8 cellular contexts compared by ENCODE assay signal in the genomic region with DNA sequence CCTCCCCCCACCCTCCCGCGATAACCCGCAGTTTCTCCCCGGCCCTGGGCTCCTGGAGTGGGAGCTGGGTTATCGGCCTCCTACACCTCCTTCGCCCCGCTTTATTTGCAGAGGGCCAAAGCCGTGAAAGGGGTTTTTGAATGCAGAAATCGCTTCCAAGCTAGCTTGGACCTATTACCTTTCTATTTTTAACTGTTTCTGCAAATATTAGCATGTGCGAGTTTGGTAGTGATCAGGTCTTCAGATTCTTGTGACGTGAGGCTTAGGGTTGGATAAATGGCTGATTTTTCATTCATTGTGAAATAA. TPM values are rescaled to one million over a fixed set of nuclear protein-coding genes. Genes with fewer than 3 reads are reported as not detected.
A peak's percentile ranks its signal among the peaks of the same experiment; 100 is the strongest.
DNase-seq lines count a peak whose midpoint lies in the region; ATAC-seq and TF ChIP-seq lines count a peak whose summit lies in the region.

No MANE protein-coding gene starts in this region.

- ATAC-seq in CD4-positive, CD25-positive, alpha-beta regulatory T cell (ENCODE audit: low read depth in 2 of 2), result no peak

- intact Hi-C loops in dorsolateral prefrontal cortex (cut with DNase I), result loop anchor here (5.0 to 10.0 kb wide), 3 partner anchors 246 to 442 kb away; partner anchors contain the start of genes CXorf38 (in 1 of the 2) and DDX3X (in 1 of the 2)

- no peak for DNase-seq in CD4-positive, CD25-positive, alpha-beta regulatory T cell
- DNase-seq in dorsolateral prefrontal cortex (no peak), NCI-H510A (lab: John Stamatoyannopoulos, UW) (no peak), cerebellum (ENCODE audit: low spot score) (no peak), NCI-H2171 treated with DMSO at 0.1 percent for 48 hours (lab: John Stamatoyannopoulos, UW) (no peak)
- no peak for DNase-seq in stimulated activated CD8-positive, alpha-beta memory T cell treated with anti-CD3 and anti-CD28 coated beads, Interleukin-4, amount 100 ng/mL, for 48 hours

- peak overlapping the region; percentile 87 for H3K4me2 ChIP-seq in Loucy (ENCODE audit: low read depth, low read length, poor library complexity, severe bottlenecking)
- peak overlapping the region; percentile 73 for H3K4me2 ChIP-seq in neural cell (ENCODE audit: low read length)

- 0 out of 2 replicates have a peak overlapping the region, but pooled peaks have one; percentile 43 for H2AFZ ChIP-seq in Loucy (ENCODE audit: low read length)
- H2AFZ ChIP-seq in neural cell (ENCODE audit: low read depth, low read length), result no peak overlapping the region

- H3K4me3 Mint-ChIP-seq in CD4-positive, CD25-positive, alpha-beta regulatory T cell, result peak overlapping the region; percentile 92 to 98 (median 96)

- H3K4me1 ChIP-seq in CD4-positive, CD25-positive, alpha-beta regulatory T cell (ENCODE audit: control insufficient read depth, insufficient read depth, low read length, poor library complexity, severe bottlenecking), result peaks cover 37% of the 10 kb centered on the region
- H3K4me1 ChIP-seq in Loucy (ENCODE audit: insufficient read depth, low read length, poor library complexity, severe bottlenecking), result peaks cover 17% of the 10 kb centered on the region

- peaks cover 60% of the 10 kb centered on the region for H3K79me2 ChIP-seq in Loucy (ENCODE audit: insufficient read depth, low read length)
- H3K79me2 ChIP-seq in neural cell (replicated peaks; ENCODE audit: insufficient read depth, low read length), result peaks cover 52% of the 10 kb centered on the region

- H3K4me1 Mint-ChIP-seq in CD4-positive, CD25-positive, alpha-beta regulatory T cell, result peaks cover 18 to 59% (median 30%) of the 10 kb centered on the region in 4 donors

- no peak for TF ChIP-seq EP300 in neural cell (conservative IDR thresholded peaks at IDR 0.05; ENCODE audit: poor library complexity, severe bottlenecking)

- H3K27ac ChIP-seq in CD4-positive, CD25-positive, alpha-beta regulatory T cell (ENCODE audit: insufficient read depth, low read length, poor library complexity, severe bottlenecking), result peak overlapping the region; percentile 98
- peak overlapping the region in 55 of 59 donors; percentile 73 to 99 (median 98) for H3K27ac ChIP-seq in dorsolateral prefrontal cortex
- peak overlapping the region; percentile 99 for H3K27ac ChIP-seq in neural cell (ENCODE audit: low read length)

- H4K20me1 ChIP-seq in Loucy (ENCODE audit: insufficient read depth, low read length, poor library complexity, severe bottlenecking) (peaks cover 59% of the 10 kb centered on the region), neural cell (ENCODE audit: insufficient read depth) (no peaks in the 10 kb centered on the region)

- peak overlapping the region; percentile 97 for H3K4me3 ChIP-seq in CD4-positive, CD25-positive, alpha-beta regulatory T cell (ENCODE audit: low read depth, low read length)
- H3K4me3 ChIP-seq in Loucy (ENCODE audit: low read length, poor library complexity, severe bottlenecking), result peak overlapping the region; percentile 80
- peak overlapping the region; percentile 47 to 99 (median 93) for H3K4me3 ChIP-seq in dorsolateral prefrontal cortex
- peak overlapping the region; percentile 85 for H3K4me3 ChIP-seq in neural cell (ENCODE audit: low read length)

- peak overlapping the region; percentile 75 to 99 (median 96) for H3K27ac Mint-ChIP-seq in CD4-positive, CD25-positive, alpha-beta regulatory T cell

- H3K36me3 ChIP-seq in CD4-positive, CD25-positive, alpha-beta regulatory T cell (ENCODE audit: control insufficient read depth, insufficient read depth, low read length), result no peaks in the 10 kb centered on the region
- no peaks in the 10 kb centered on the region for H3K36me3 ChIP-seq in Loucy (ENCODE audit: insufficient read depth, low read length)
- H3K36me3 ChIP-seq in neural cell (ENCODE audit: insufficient read depth, low read length), result no peaks in the 10 kb centered on the region

- H3K9ac ChIP-seq in Loucy (ENCODE audit: low read depth, low read length, poor library complexity, severe bottlenecking) (peak overlapping the region; percentile 96), neural cell (ENCODE audit: low read length) (peak overlapping the region; percentile 94)

- TF ChIP-seq CTCF in Loucy (conservative IDR thresholded peaks at IDR 0.05; ENCODE audit: low read length) (no peak), dorsolateral prefrontal cortex (IDR thresholded peaks at IDR 0.05 in 54 of 56, conservative IDR thresholded peaks at IDR 0.05 in 2 of 56; ENCODE audit: low read depth in 1 of 56, partially characterized antibody in 56 of 56) (no peak), neural cell (IDR thresholded peaks at IDR 0.05; ENCODE audit: poor library complexity, severe bottlenecking) (no peak)

- H3K9me2 ChIP-seq in Loucy (replicated peaks; ENCODE audit: low read depth, low read length) (no peaks in the 10 kb centered on the region), neural cell (ENCODE audit: insufficient read depth, low read length) (no peaks in the 10 kb centered on the region)

- no peaks in the 10 kb centered on the region for H3K27me3 ChIP-seq in CD4-positive, CD25-positive, alpha-beta regulatory T cell (ENCODE audit: control insufficient read depth, insufficient read depth, low read length)
- H3K27me3 ChIP-seq in Loucy (ENCODE audit: insufficient read depth, low read length, poor library complexity, severe bottlenecking) (no peaks in the 10 kb centered on the region), dorsolateral prefrontal cortex (peaks cover 0 to 8% (median 0%) of the 10 kb centered on the region in 45 donors), neural cell (ENCODE audit: insufficient read depth, low read depth, low read length) (no peaks in the 10 kb centered on the region)

- H3K27me3 Mint-ChIP-seq in CD4-positive, CD25-positive, alpha-beta regulatory T cell, result peaks cover 11% of the 10 kb centered on the region

- TF ChIP-seq RAD21 in neural cell (conservative IDR thresholded peaks at IDR 0.05), result no peak

- no peaks in the 10 kb centered on the region for H3K9me3 ChIP-seq in CD4-positive, CD25-positive, alpha-beta regulatory T cell (ENCODE audit: control insufficient read depth in 2 of 2, low read length in 2 of 2)
- H3K9me3 ChIP-seq in Loucy (ENCODE audit: insufficient read depth, low read depth, low read length) (no peaks in the 10 kb centered on the region), neural cell (ENCODE audit: low read length) (no peaks in the 10 kb centered on the region)

- H3F3A ChIP-seq in Loucy (ENCODE audit: low read depth) (no peaks in the 10 kb centered on the region), neural cell (ENCODE audit: insufficient read depth, low read length, poor library complexity, severe bottlenecking) (no peaks in the 10 kb centered on the region)

- H3K9me3 Mint-ChIP-seq in CD4-positive, CD25-positive, alpha-beta regulatory T cell, result peaks cover 0 to 1% (median 0%) of the 10 kb centered on the region in 7 donors

- peaks cover 14% of the 10 kb centered on the region for H3K36me3 Mint-ChIP-seq in CD4-positive, CD25-positive, alpha-beta regulatory T cell

TF ChIP-seq in neural cell, 6 proteins besides CTCF, POLR2A, EP300 and RAD21:
- TF ChIP-seq MXI1 (conservative IDR thresholded peaks at IDR 0.05; ENCODE audit: poor library complexity, severe bottlenecking) (no peak), SMC3 (conservative IDR thresholded peaks at IDR 0.05; ENCODE audit: poor library complexity) (no peak), POLR2AphosphoS5 (IDR thresholded peaks at IDR 0.05) (no peak), TAF1 (IDR thresholded peaks at IDR 0.05; ENCODE audit: low read depth) (no peak), EZH2 (IDR thresholded peaks at IDR 0.05; ENCODE audit: borderline replicate concordance, insufficient read depth, low read length, poor library complexity, severe bottlenecking) (no peak)
- TF ChIP-seq, protein P1, sequence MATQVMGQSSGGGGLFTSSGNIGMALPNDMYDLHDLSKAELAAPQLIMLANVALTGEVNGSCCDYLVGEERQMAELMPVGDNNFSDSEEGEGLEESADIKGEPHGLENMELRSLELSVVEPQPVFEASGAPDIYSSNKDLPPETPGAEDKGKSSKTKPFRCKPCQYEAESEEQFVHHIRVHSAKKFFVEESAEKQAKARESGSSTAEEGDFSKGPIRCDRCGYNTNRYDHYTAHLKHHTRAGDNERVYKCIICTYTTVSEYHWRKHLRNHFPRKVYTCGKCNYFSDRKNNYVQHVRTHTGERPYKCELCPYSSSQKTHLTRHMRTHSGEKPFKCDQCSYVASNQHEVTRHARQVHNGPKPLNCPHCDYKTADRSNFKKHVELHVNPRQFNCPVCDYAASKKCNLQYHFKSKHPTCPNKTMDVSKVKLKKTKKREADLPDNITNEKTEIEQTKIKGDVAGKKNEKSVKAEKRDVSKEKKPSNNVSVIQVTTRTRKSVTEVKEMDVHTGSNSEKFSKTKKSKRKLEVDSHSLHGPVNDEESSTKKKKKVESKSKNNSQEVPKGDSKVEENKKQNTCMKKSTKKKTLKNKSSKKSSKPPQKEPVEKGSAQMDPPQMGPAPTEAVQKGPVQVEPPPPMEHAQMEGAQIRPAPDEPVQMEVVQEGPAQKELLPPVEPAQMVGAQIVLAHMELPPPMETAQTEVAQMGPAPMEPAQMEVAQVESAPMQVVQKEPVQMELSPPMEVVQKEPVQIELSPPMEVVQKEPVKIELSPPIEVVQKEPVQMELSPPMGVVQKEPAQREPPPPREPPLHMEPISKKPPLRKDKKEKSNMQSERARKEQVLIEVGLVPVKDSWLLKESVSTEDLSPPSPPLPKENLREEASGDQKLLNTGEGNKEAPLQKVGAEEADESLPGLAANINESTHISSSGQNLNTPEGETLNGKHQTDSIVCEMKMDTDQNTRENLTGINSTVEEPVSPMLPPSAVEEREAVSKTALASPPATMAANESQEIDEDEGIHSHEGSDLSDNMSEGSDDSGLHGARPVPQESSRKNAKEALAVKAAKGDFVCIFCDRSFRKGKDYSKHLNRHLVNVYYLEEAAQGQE (IDR thresholded peaks at IDR 0.05; ENCODE audit: borderline replicate concordance), result no peak

RNA-seq across cellular contexts. Expression of gene USP9X, which starts 1.3 kb away (rescaled TPM):
- 101 TPM for total RNA-seq in CD4-positive, CD25-positive, alpha-beta regulatory T cell
- 10 to 100 TPM; 19.5 to 26.5 (median 22.7) TPM for polyA plus RNA-seq in CD4-positive, CD25-positive, alpha-beta regulatory T cell
- total RNA-seq in dorsolateral prefrontal cortex (100 to 1,000 TPM in 38 of 120 experiments, 10 to 100 TPM in 82; 72.1 to 120 (median 95.5) TPM), cerebellum (194 TPM)
- polyA plus RNA-seq in neural cell, result 33.9 and 36.1 TPM in 2 replicates
- 158 and 176 TPM in 2 replicates for polyA minus RNA-seq in neural cell
